1 cellular context compared by ENCODE assay signal in genomic region chr1:181087400-181087901, GRCh38.
TF ChIP-seq lines count a peak whose summit lies in the region.

No MANE protein-coding gene starts in this region.

TF ChIP-seq in IMR-90, 13 proteins besides CTCF, POLR2A, EP300 and RAD21 (continued from another document):
- no peak for TF ChIP-seq MXI1 (IDR thresholded peaks at IDR 0.05; ENCODE audit: borderline replicate concordance, low read depth, low read length)
- no peak for TF ChIP-seq RCOR1 (IDR thresholded peaks at IDR 0.05; ENCODE audit: insufficient replicate concordance, low read length)
